18 cellular contexts compared by ENCODE assay signal in genomic region chr4:99219479-99219878, GRCh38. TPM values are rescaled to one million over a fixed set of nuclear protein-coding genes. Genes with fewer than 3 reads are reported as not detected.
A peak's percentile ranks its signal among the peaks of the same experiment; 100 is the strongest.
DNase-seq lines count a peak whose midpoint lies in the region; ATAC-seq and TF ChIP-seq lines count a peak whose summit lies in the region.
"Had no signal": no experiment of that assay in that cellular context is flagged by ENCODE, and none has a peak within 500 bp of the region (broad histone marks: within the 10 kb centered on the region; RNA-seq: fewer than 3 reads in every experiment).

No MANE protein-coding gene starts in this region.

- H3K27me3 Mint-ChIP-seq in endodermal cell (ENCODE audit: insufficient read depth) = peaks cover 5% of the 10 kb centered on the region
- H3K27me3 Mint-ChIP-seq: IgD-negative memory B cell had no signal

- ATAC-seq in GM18907 (IDR thresholded peaks at IDR 0.05; ENCODE audit: unreplicated experiment) = peak; percentile 78
- ATAC-seq in GM21786 (IDR thresholded peaks at IDR 0.05; ENCODE audit: unreplicated experiment) = peak; percentile 92
- peak; percentile 85 for ATAC-seq in HG03378 (IDR thresholded peaks at IDR 0.05; ENCODE audit: unreplicated experiment)
- peak; percentile 27 for ATAC-seq in left lobe of liver
- ATAC-seq in left cardiac atrium = no peak
- ATAC-seq: activated CD4-positive, alpha-beta T cell treated with anti-CD3 and anti-CD28 coated beads for 36 hours had no signal

- intact Hi-C loops in left cardiac atrium (cut with DNase I) = no loop called here

- H3K4me1 Mint-ChIP-seq in endodermal cell = peaks cover 20% of the 10 kb centered on the region
- H3K4me1 Mint-ChIP-seq: activated CD4-positive, alpha-beta T cell treated with anti-CD3 and anti-CD28 coated beads for 36 hours had no signal

- H3K9me3 Mint-ChIP-seq in endodermal cell = peaks cover 6% of the 10 kb centered on the region

- no peak overlapping the region for H3K27ac Mint-ChIP-seq in endodermal cell
- H3K27ac Mint-ChIP-seq: activated CD4-positive, alpha-beta T cell treated with anti-CD3 and anti-CD28 coated beads for 36 hours; IgD-negative memory B cell; stimulated activated naive CD8-positive, alpha-beta T cell treated with anti-CD3 and anti-CD28 coated beads, Interleukin-15, Interleukin-2, amounts not matched to agents 100 ng/mL and 50 ng/mL, for 24 hours; T-helper 1 cell treated with Interleukin-12 subunit alpha and Interleukin-12 subunit beta and Interleukin-4 antibody, amounts not matched to agents 30 μg/mL and 1 μg/mL, for 36 hours had no signal

- DNase-seq in left lobe of liver (ENCODE audit: low spot score) (no peak), left cardiac atrium (no peak), BE2C (no peak), cerebellar nuclear complex (lab: John Stamatoyannopoulos, UW) (no peak), endodermal cell (no peak)
- DNase-seq: activated CD4-positive, alpha-beta T cell treated with anti-CD3 and anti-CD28 coated beads for 36 hours; DND-41; esophagus squamous epithelium; mammary epithelial cell; NCI-H1417 treated with DMSO at 0.1 percent for 48 hours; NCI-H524 had no signal

- H3K27ac ChIP-seq in endodermal cell (ENCODE audit: low read depth, low read length) = no peak overlapping the region
- H3K27ac ChIP-seq: esophagus squamous epithelium, RWPE1 had no signal

- no peak overlapping the region for H3K9ac ChIP-seq in endodermal cell (ENCODE audit: extremely low read depth, low read length, poor library complexity, severe bottlenecking)

- WGBS in endodermal cell (ENCODE audit: insufficient coverage in 1 of 2, insufficient read length in 1 of 2), 2 experiments = 40% methylated on average over 1 of the region's 1 CpG; no CpG with 5 or more reads in 1 of the 2 experiments

- no peaks in the 10 kb centered on the region for H3K27me3 ChIP-seq in BE2C
- H3K27me3 ChIP-seq in endodermal cell (ENCODE audit: control insufficient read depth, insufficient read depth, low read length, poor library complexity, severe bottlenecking) = no peaks in the 10 kb centered on the region
- H3K27me3 ChIP-seq: esophagus squamous epithelium had no signal

- H3K36me3 Mint-ChIP-seq in endodermal cell (ENCODE audit: low read depth) = peaks cover 3% of the 10 kb centered on the region

- H3K9me3 ChIP-seq in BE2C (no peaks in the 10 kb centered on the region), endodermal cell (ENCODE audit: control insufficient read depth, low read length) (no peaks in the 10 kb centered on the region)
- H3K9me3 ChIP-seq: esophagus squamous epithelium had no signal

- no peak overlapping the region for H3K4me3 Mint-ChIP-seq in endodermal cell
- H3K4me3 Mint-ChIP-seq: activated CD4-positive, alpha-beta T cell treated with anti-CD3 and anti-CD28 coated beads for 36 hours; IgD-negative memory B cell; stimulated activated naive CD8-positive, alpha-beta T cell treated with anti-CD3 and anti-CD28 coated beads, Interleukin-15, Interleukin-2, amounts not matched to agents 100 ng/mL and 50 ng/mL, for 24 hours; T-helper 1 cell treated with Interleukin-12 subunit alpha and Interleukin-12 subunit beta and Interleukin-4 antibody, amounts not matched to agents 30 μg/mL and 1 μg/mL, for 36 hours had no signal

- no peaks in the 10 kb centered on the region for H3K36me3 ChIP-seq in BE2C
- no peaks in the 10 kb centered on the region for H3K36me3 ChIP-seq in endodermal cell (ENCODE audit: control insufficient read depth, insufficient read depth, low read length)
- H3K36me3 ChIP-seq: esophagus squamous epithelium had no signal

- H3K4me1 ChIP-seq in BE2C (no peaks in the 10 kb centered on the region), endodermal cell (ENCODE audit: control insufficient read depth, insufficient read depth, low read length) (no peaks in the 10 kb centered on the region)

- H3K4me3 ChIP-seq in BE2C (ENCODE audit: low read depth, low read length) (no peak overlapping the region), endodermal cell (ENCODE audit: low read length) (no peak overlapping the region)
- H3K4me3 ChIP-seq: esophagus squamous epithelium had no signal

- TF ChIP-seq CTCF in BE2C (IDR thresholded peaks at IDR 0.05; ENCODE audit: low read depth, low read length) = no peak
- TF ChIP-seq CTCF in endodermal cell (conservative IDR thresholded peaks at IDR 0.05) = no peak

RNA-seq across cellular contexts. Expression of gene ADH6, which starts 0.4 kb away (rescaled TPM):
- total RNA-seq in left lobe of liver (144 TPM), left cardiac atrium (not detected), endodermal cell (not detected)
- not detected for polyA plus RNA-seq in BE2C (2012; ENCODE audit: insufficient read depth, insufficient read length, low read depth)
- not detected for polyA plus RNA-seq in endodermal cell (2013, experiment 1 of 2)
- not detected for polyA plus RNA-seq in endodermal cell (2013, experiment 2 of 2)
- total RNA-seq: activated CD4-positive, alpha-beta T cell treated with anti-CD3 and anti-CD28 coated beads for 36 hours; esophagus squamous epithelium; mammary epithelial cell had no signal
- polyA plus RNA-seq: IgD-negative memory B cell, mammary epithelial cell had no signal

Comparison
In these comparisons a context has a peak if more than half of its experiments do, and no peak if none do; other contexts are left out.
1. ATAC-seq: peak in GM18907 (single experiment), GM21786 (single experiment), HG03378 (single experiment) and left lobe of liver (single experiment); none in left cardiac atrium (0 of 2).
2. RNA of gene ADH6, which starts 0.4 kb away (total RNA-seq): 144 TPM in left lobe of liver (single experiment); not detected in endodermal cell and not detected in left cardiac atrium; every median in the first group is over 100 times any median in the second.